14 cellular contexts compared by ENCODE assay signal in the genomic region with DNA sequence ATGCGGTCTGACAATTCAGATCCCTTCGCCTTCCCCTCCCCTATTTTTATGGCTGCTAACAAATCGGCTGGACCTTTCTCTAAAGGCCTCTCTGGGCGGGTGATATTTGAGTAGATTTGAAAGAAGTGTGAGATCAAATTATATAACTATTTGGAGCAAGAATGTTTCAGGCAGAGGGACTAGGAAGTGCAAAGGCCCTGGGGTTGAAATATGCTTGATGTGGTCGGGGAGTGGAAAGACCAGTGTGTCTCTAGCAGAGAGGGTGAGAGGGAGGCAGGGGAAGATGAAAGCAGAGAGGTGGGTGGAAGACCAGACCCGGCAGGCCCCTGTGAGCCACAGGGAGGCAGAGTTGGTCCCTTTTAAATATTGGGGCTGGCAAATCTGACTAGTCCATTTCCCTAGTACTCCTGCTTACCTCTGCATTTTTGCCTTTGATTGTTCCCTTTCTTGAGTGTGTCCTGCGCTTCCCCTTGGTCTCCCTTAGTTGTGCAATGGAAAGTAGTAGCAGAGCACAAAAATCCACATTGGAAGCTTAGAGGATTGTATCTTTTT. TPM values are rescaled to one million over a fixed set of nuclear protein-coding genes. Genes with fewer than 3 reads are reported as not detected.
DNase-seq lines count a peak whose midpoint lies in the region; ATAC-seq and TF ChIP-seq lines count a peak whose summit lies in the region.
"Had no signal": no experiment of that assay in that cellular context is flagged by ENCODE, and none has a peak within 500 bp of the region (broad histone marks: within the 10 kb centered on the region; RNA-seq: fewer than 3 reads in every experiment).

No MANE protein-coding gene starts in this region.

- WGBS in testis, 2 donors: 89 to 94% methylated on average over 7 of the region's 7 CpGs

- H3K4me3 Mint-ChIP-seq in WTC11: no peak overlapping the region
- H3K4me3 Mint-ChIP-seq: activated B cell treated with CpG ODN at 0.5 μM for 24 hours, neural crest cell had no signal

- no peaks in the 10 kb centered on the region for H3K27me3 ChIP-seq in testis

- peaks cover 56% of the 10 kb centered on the region for H3K4me1 Mint-ChIP-seq in WTC11
- H3K4me1 Mint-ChIP-seq: activated B cell treated with CpG ODN at 0.5 μM for 24 hours had no signal

- H3K27ac ChIP-seq in testis: no peak overlapping the region
- H3K27ac ChIP-seq: coronary artery, HL-60 had no signal

- no peak overlapping the region for H3K27ac Mint-ChIP-seq in WTC11
- H3K27ac Mint-ChIP-seq: activated B cell treated with CpG ODN at 0.5 μM for 24 hours had no signal

- no peaks in the 10 kb centered on the region for H3K36me3 ChIP-seq in testis (ENCODE audit: low read depth, missing control alignments)

- H3K9me3 Mint-ChIP-seq in WTC11: no peaks in the 10 kb centered on the region
- H3K9me3 Mint-ChIP-seq: activated B cell treated with CpG ODN at 0.5 μM for 24 hours, neural crest cell had no signal

- TF ChIP-seq CTCF in GM12874 (IDR thresholded peaks at IDR 0.05; ENCODE audit: insufficient read depth, low read depth, low read length) (0 out of 2 replicates have a peak, but pooled peaks have one; percentile 2), WTC11 (IDR thresholded peaks at IDR 0.05) (no peak), testis (IDR thresholded peaks at IDR 0.05) (no peak)

- CTCF ChIA-PET in WTC11 (lab: Charles Lee): interaction anchor here (0.9 to 3.5 kb wide), 6 partner anchors 30 to 192 kb away, joined by 3 to 14 read pairs (median 4); partner anchors contain the start of gene SLCO3A1

- H3K4me1 ChIP-seq in testis: peaks cover 22% of the 10 kb centered on the region

- ATAC-seq in WTC11: peak; percentile 34
- peak; percentile 24 for ATAC-seq in left colon
- ATAC-seq in GM21825 (IDR thresholded peaks at IDR 0.05; ENCODE audit: unreplicated experiment): no peak
- no peak for ATAC-seq in HG02938 (IDR thresholded peaks at IDR 0.05; ENCODE audit: unreplicated experiment)

- no peaks in the 10 kb centered on the region for H3K27me3 Mint-ChIP-seq in WTC11 (ENCODE audit: low read depth)
- H3K27me3 Mint-ChIP-seq: activated B cell treated with CpG ODN at 0.5 μM for 24 hours had no signal

- H3K4me3 ChIP-seq in testis: no peak overlapping the region
- H3K4me3 ChIP-seq: coronary artery had no signal

- no peak for TF ChIP-seq POLR2A in testis (IDR thresholded peaks at IDR 0.05)

- H3K36me3 Mint-ChIP-seq in WTC11: no peaks in the 10 kb centered on the region

- DNase-seq in CD1c-positive myeloid dendritic cell (ENCODE audit: extremely low spot score): peak; percentile 63
- DNase-seq in WTC11 (ENCODE audit: low spot score): no peak
- DNase-seq in left colon: no peak
- DNase-seq in NCI-H226: no peak
- no peak for DNase-seq in testis
- DNase-seq: activated B cell treated with CpG ODN at 0.5 μM for 24 hours; kidney glomerular epithelial cell; stimulated activated naive CD4-positive, alpha-beta T cell had no signal

- POLR2A ChIA-PET in WTC11 (lab: Charles Lee): no interaction called here

- no peaks in the 10 kb centered on the region for H3K9me3 ChIP-seq in testis

- intact Hi-C loops in left colon (cut with DNase I, micrococcal nuclease) (no loop called here), testis (cut with DNase I; ENCODE audit: low total_unique reads) (no loop called here)

TF ChIP-seq in WTC11, 78 proteins besides CTCF, POLR2A, EP300 and RAD21:
- TF ChIP-seq NR3C1 (CRISPR knock-in tag; conservative IDR thresholded peaks at IDR 0.05; ENCODE audit: low read depth): no peak
- 0 out of 2 replicates have a peak, but pooled peaks have one; percentile 30 for TF ChIP-seq GTF2I (CRISPR knock-in tag; conservative IDR thresholded peaks at IDR 0.05)

RNA-seq across cellular contexts. Expression of gene SLCO3A1, which starts 32.3 kb away (rescaled TPM):
- total RNA-seq in WTC11 (2021) (6.8 to 9.8 TPM (median 9.1 TPM) in 3 replicates), left colon (10 to 100 TPM; 13.0 to 15.1 TPM), testis (10 to 100 TPM; 76.3 to 77.2 TPM)
- 144 TPM for polyA plus RNA-seq in testis (ENCODE audit: insufficient read depth, low read depth, low replicate concordance)

Comparison
In these comparisons a context has a peak if more than half of its experiments do, and no peak if none do; other contexts are left out.
1. ATAC-seq: peak in WTC11 (single experiment) and left colon (single experiment); none in GM21825 (single experiment) and HG02938 (single experiment).